In genomic region chr9:98120476-98120875, GRCh38 we compare ENCODE assay signal across 10 cellular contexts. TPM values are rescaled to one million over a fixed set of nuclear protein-coding genes. Genes with fewer than 3 reads are reported as not detected.
DNase-seq lines count a peak whose midpoint lies in the region; ATAC-seq and TF ChIP-seq lines count a peak whose summit lies in the region.
"Had no signal": no experiment of that assay in that cellular context is flagged by ENCODE, and none has a peak within 500 bp of the region (broad histone marks: within the 10 kb centered on the region; RNA-seq: fewer than 3 reads in every experiment).

No MANE protein-coding gene starts in this region.

- H3K27me3 Mint-ChIP-seq in activated CD8-positive, alpha-beta T cell treated with anti-CD3 and anti-CD28 coated beads for 36 hours, result no peaks in the 10 kb centered on the region

- H3K27me3 ChIP-seq in heart right ventricle, result peaks cover 0 to 15% (median 0%) of the 10 kb centered on the region in 7 donors
- H3K27me3 ChIP-seq in lower lobe of right lung (ENCODE audit: low read depth), result no peaks in the 10 kb centered on the region
- no peaks in the 10 kb centered on the region for H3K27me3 ChIP-seq in upper lobe of right lung
- no peaks in the 10 kb centered on the region for H3K27me3 ChIP-seq in body of pancreas

- H3K36me3 ChIP-seq in heart right ventricle (no peaks in the 10 kb centered on the region), lower lobe of right lung (peaks cover 23% of the 10 kb centered on the region), upper lobe of right lung (no peaks in the 10 kb centered on the region), body of pancreas (replicated peaks in 1 of 2; ENCODE audit: insufficient read depth in 1 of 2, low read depth in 2 of 2) (no peaks in the 10 kb centered on the region)

- intact Hi-C loops in left ventricle myocardium superior (cut with micrococcal nuclease), result no loop called here
- intact Hi-C loops in heart right ventricle (cut with DNase I), result no loop called here
- intact Hi-C loops in activated CD8-positive, alpha-beta T cell treated with anti-CD3 and anti-CD28 coated beads for 36 hours (cut with micrococcal nuclease), result no loop called here
- intact Hi-C loops in lower lobe of right lung (cut with DNase I), result no loop called here
- intact Hi-C loops in upper lobe of right lung (cut with DNase I), result no loop called here
- intact Hi-C loops in body of pancreas (cut with DNase I), result no loop called here

- H3K4me3 Mint-ChIP-seq in activated CD8-positive, alpha-beta T cell treated with anti-CD3 and anti-CD28 coated beads for 36 hours, result peak overlapping the region; percentile 80

- no peak for TF ChIP-seq CTCF in heart right ventricle (IDR thresholded peaks at IDR 0.05)
- no peak for TF ChIP-seq CTCF in activated CD8-positive, alpha-beta T cell treated with anti-CD3 and anti-CD28 coated beads for 36 hours (IDR thresholded peaks at IDR 0.05)
- TF ChIP-seq CTCF in lower lobe of right lung (IDR thresholded peaks at IDR 0.05), result no peak
- TF ChIP-seq CTCF in upper lobe of right lung (IDR thresholded peaks at IDR 0.05), result no peak
- no peak for TF ChIP-seq CTCF in body of pancreas (IDR thresholded peaks at IDR 0.05)

- POLR2A ChIA-PET in activated CD8-positive, alpha-beta T cell treated with anti-CD3 and anti-CD28 coated beads for 36 hours (lab: Charles Lee), result interaction anchor here (0.6 to 5.3 kb wide), 7 partner anchors 11 to 197 kb away, joined by 3 to 25 read pairs (median 3); partner anchors contain the start of gene CORO2A

- H3K36me3 Mint-ChIP-seq in activated CD8-positive, alpha-beta T cell treated with anti-CD3 and anti-CD28 coated beads for 36 hours (ENCODE audit: low read depth), result peaks cover 18% of the 10 kb centered on the region

- H3K9me3 Mint-ChIP-seq in activated CD8-positive, alpha-beta T cell treated with anti-CD3 and anti-CD28 coated beads for 36 hours, result no peaks in the 10 kb centered on the region

- peak; percentile 36 for ATAC-seq in left ventricle myocardium superior
- no peak for ATAC-seq in heart right ventricle
- no peak for ATAC-seq in activated CD8-positive, alpha-beta T cell treated with anti-CD3 and anti-CD28 coated beads for 36 hours
- ATAC-seq in lower lobe of right lung, result peak; percentile 33 to 40
- ATAC-seq in upper lobe of right lung, result peak; percentile 41
- ATAC-seq in GM18517 (IDR thresholded peaks at IDR 0.05; ENCODE audit: unreplicated experiment), result no peak
- no peak for ATAC-seq in body of pancreas

- peak overlapping the region; percentile 80 for H3K27ac Mint-ChIP-seq in activated CD8-positive, alpha-beta T cell treated with anti-CD3 and anti-CD28 coated beads for 36 hours

- peaks cover 0 to 40% (median 18%) of the 10 kb centered on the region in 9 donors for H3K4me1 ChIP-seq in heart right ventricle
- peaks cover 52% of the 10 kb centered on the region for H3K4me1 ChIP-seq in lower lobe of right lung
- H3K4me1 ChIP-seq in upper lobe of right lung, result peaks cover 15% of the 10 kb centered on the region
- H3K4me1 ChIP-seq in body of pancreas, result peaks cover 15% of the 10 kb centered on the region

- CTCF ChIA-PET in activated CD8-positive, alpha-beta T cell treated with anti-CD3 and anti-CD28 coated beads for 36 hours (lab: Charles Lee), result interaction anchor here (0.8 to 3.8 kb wide), 7 partner anchors 8 to 136 kb away, joined by 3 to 17 read pairs (median 5); partner anchors contain the start of gene TBC1D2

- 61 to 68% methylated on average over 3 of the region's 3 CpGs for WGBS in heart right ventricle, 2 donors
- WGBS in body of pancreas, 2 donors, result 63 to 68% methylated on average over 3 of the region's 3 CpGs

- H3K4me1 Mint-ChIP-seq in activated CD8-positive, alpha-beta T cell treated with anti-CD3 and anti-CD28 coated beads for 36 hours (ENCODE audit: low read depth), result peaks cover 36% of the 10 kb centered on the region

- H3K9me3 ChIP-seq in heart right ventricle, result no peaks in the 10 kb centered on the region
- H3K9me3 ChIP-seq in lower lobe of right lung, result no peaks in the 10 kb centered on the region
- H3K9me3 ChIP-seq in upper lobe of right lung, result no peaks in the 10 kb centered on the region
- no peaks in the 10 kb centered on the region for H3K9me3 ChIP-seq in body of pancreas

- peak overlapping the region in 3 of 10 donors; percentile 23 to 89 (median 28) for H3K27ac ChIP-seq in heart right ventricle
- peak overlapping the region; percentile 83 for H3K27ac ChIP-seq in lower lobe of right lung
- peak overlapping the region; percentile 59 for H3K27ac ChIP-seq in upper lobe of right lung
- no peak overlapping the region for H3K27ac ChIP-seq in body of pancreas

- DNase-seq in left ventricle myocardium superior (no peak), heart right ventricle (no peak), lower lobe of right lung (no peak), upper lobe of right lung (no peak), body of pancreas (no peak), NCI-H2081 treated with DMSO at 0.1 percent for 48 hours (lab: John Stamatoyannopoulos, UW) (no peak)
- DNase-seq in activated CD8-positive, alpha-beta T cell treated with anti-CD3 and anti-CD28 coated beads for 36 hours, result no peak
- DNase-seq: amniotic stem cell, NCI-H748 treated with DMSO at 0.1 percent for 48 hours had no signal

- TF ChIP-seq POLR2A in body of pancreas (IDR thresholded peaks at IDR 0.05), result no peak

- no peak overlapping the region for H3K4me3 ChIP-seq in heart right ventricle
- H3K4me3 ChIP-seq in lower lobe of right lung, result no peak overlapping the region
- no peak overlapping the region for H3K4me3 ChIP-seq in upper lobe of right lung
- H3K4me3 ChIP-seq in body of pancreas, result no peak overlapping the region

RNA-seq across cellular contexts. Expression of gene TRIM14, which starts 1.5 kb away (rescaled TPM):
- total RNA-seq in left ventricle myocardium superior (4.0 TPM), heart right ventricle (10 to 100 TPM in 1 of 10 donors, 1 to 10 TPM in 6, under 1 TPM in 3; 0.47 to 11.2 (median 1.8) TPM), lower lobe of right lung (82.5 TPM), upper lobe of right lung (38.7 TPM), body of pancreas (1 to 10 TPM; 2.1 to 4.9 TPM)
- 1 to 10 TPM in 1 of 2 donors, under 1 TPM in 1; 0.88 to 1.7 TPM for polyA plus RNA-seq in heart right ventricle
- total RNA-seq in activated CD8-positive, alpha-beta T cell treated with anti-CD3 and anti-CD28 coated beads for 36 hours, result 10 to 100 TPM; 39.6 to 41.8 TPM

Comparison
In these comparisons a context has a peak if more than half of its experiments do, and no peak if none do; other contexts are left out.
1. ATAC-seq: peak in left ventricle myocardium superior (single experiment), lower lobe of right lung (2 of 2) and upper lobe of right lung (single experiment); none in heart right ventricle (0 of 8), activated CD8-positive, alpha-beta T cell treated with anti-CD3 and anti-CD28 coated beads for 36 hours (single experiment), GM18517 (single experiment) and body of pancreas (single experiment).
2. H3K27ac ChIP-seq: peak in lower lobe of right lung (single experiment) and upper lobe of right lung (single experiment); none in body of pancreas (0 of 4).